ENCODE assay signal across 8 cellular contexts in the genomic region with DNA sequence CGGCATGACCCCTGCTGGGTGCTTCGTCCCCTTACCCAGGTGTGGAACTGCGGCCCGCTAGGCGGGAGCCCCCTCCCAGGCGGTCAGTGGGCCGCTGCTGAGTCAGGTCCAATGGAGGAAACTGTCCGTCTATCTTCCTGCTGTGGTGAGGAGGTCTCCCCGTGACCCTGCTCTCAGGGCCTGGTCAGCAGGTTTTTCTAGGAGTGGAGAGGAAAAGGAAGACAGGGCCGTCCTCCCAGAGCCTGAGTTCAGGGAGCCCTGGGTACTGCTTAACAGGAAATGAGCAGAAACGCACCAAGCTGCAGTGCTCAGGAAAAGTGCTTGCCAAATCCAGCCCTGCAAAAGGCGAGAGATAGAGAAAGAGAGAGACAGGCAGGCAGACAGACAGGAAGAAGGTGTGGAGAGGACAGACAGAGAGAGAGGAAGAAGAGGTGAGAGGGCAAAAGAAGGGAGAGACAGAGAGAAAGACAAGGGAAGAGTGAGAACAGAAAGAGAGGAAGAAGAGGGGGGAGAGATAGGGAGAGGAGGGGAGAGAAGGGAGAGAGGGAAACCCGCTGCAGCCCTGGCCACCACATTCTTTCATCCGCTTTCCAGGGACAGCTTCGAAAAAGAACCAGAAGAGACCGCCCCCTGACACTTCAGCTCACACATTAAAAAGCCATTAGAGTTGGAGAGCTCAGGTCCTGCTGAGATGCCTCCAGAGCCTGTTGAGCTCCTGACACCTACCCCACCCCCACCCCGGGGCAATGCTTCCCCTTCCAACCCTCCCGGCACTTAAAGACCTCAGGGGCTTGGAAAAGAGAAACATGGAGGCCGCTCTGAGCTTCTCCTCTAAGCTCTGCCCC. TPM values are rescaled to one million over a fixed set of nuclear protein-coding genes. Genes with fewer than 3 reads are reported as not detected.
DNase-seq lines count a peak whose midpoint lies in the region; ATAC-seq and TF ChIP-seq lines count a peak whose summit lies in the region.

No MANE protein-coding gene starts in this region.

- H3F3A ChIP-seq in PC-9 (ENCODE audit: insufficient read depth, low read depth) (peaks cover 15% of the 10 kb centered on the region; the same call in 1 of the 2 replicates), MM.1S (ENCODE audit: insufficient read depth, low read length) (no peaks in the 10 kb centered on the region)

- H3K36me3 ChIP-seq in effector memory CD4-positive, alpha-beta T cell (ENCODE audit: control insufficient read depth, insufficient read depth, low read length): peaks cover 21% of the 10 kb centered on the region
- H3K36me3 ChIP-seq in PC-9 (ENCODE audit: low read depth): no peaks in the 10 kb centered on the region
- H3K36me3 ChIP-seq in MM.1S (replicated peaks; ENCODE audit: insufficient read depth, low read length): no peaks in the 10 kb centered on the region

- H4K20me1 ChIP-seq in PC-9 (ENCODE audit: insufficient read depth) (peaks cover 16% of the 10 kb centered on the region), MM.1S (ENCODE audit: insufficient read depth, low read length) (peaks cover 25% of the 10 kb centered on the region)

- H3K9me3 ChIP-seq in AG04450 (ENCODE audit: control insufficient read depth, insufficient read depth, low read length): no peaks in the 10 kb centered on the region; the same call in 1 of the 2 replicates
- no peaks in the 10 kb centered on the region for H3K9me3 ChIP-seq in effector memory CD4-positive, alpha-beta T cell (ENCODE audit: control insufficient read depth, low read length)
- no peaks in the 10 kb centered on the region for H3K9me3 ChIP-seq in PC-9 (ENCODE audit: insufficient read depth, low read depth)
- H3K9me3 ChIP-seq in MM.1S (replicated peaks; ENCODE audit: insufficient read depth, low read length): no peaks in the 10 kb centered on the region

- H3K9me2 ChIP-seq in PC-9 (ENCODE audit: insufficient read depth) (no peaks in the 10 kb centered on the region), MM.1S (replicated peaks; ENCODE audit: insufficient read depth, low read length) (no peaks in the 10 kb centered on the region)

- DNase-seq in AG04450 (ENCODE audit: low read depth, low spot score) (no peak), NCI-H345 (lab: John Stamatoyannopoulos, UW) (peak; percentile 7), myocyte (ENCODE audit: low read depth) (peak; percentile 64), SHP77 treated with DMSO at 0.1 percent for 48 hours (lab: John Stamatoyannopoulos, UW) (no peak), PC-9 (no peak), MM.1S (no peak)
- DNase-seq in effector memory CD4-positive, alpha-beta T cell: no peak

- no peak overlapping the region for H3K4me2 ChIP-seq in PC-9
- H3K4me2 ChIP-seq in MM.1S (ENCODE audit: low read depth, low read length): no peak overlapping the region

- H3K27ac ChIP-seq in AG04450 (ENCODE audit: low read depth, low read length) (peak overlapping the region; percentile 75), PC-9 (no peak overlapping the region), MM.1S (ENCODE audit: low read length) (no peak overlapping the region)
- peak overlapping the region; percentile 28 for H3K27ac ChIP-seq in effector memory CD4-positive, alpha-beta T cell (ENCODE audit: insufficient read depth, low read length, poor library complexity, severe bottlenecking)

- no peak overlapping the region for H3K9ac ChIP-seq in MM.1S (ENCODE audit: low read length)

- TF ChIP-seq CTCF in AG04450 (IDR thresholded peaks at IDR 0.05; ENCODE audit: low read depth, low read length) (no peak), PC-9 (conservative IDR thresholded peaks at IDR 0.05) (no peak), MM.1S (IDR thresholded peaks at IDR 0.05; ENCODE audit: low read length) (no peak)

- ATAC-seq in HG02981 (IDR thresholded peaks at IDR 0.05; ENCODE audit: unreplicated experiment): no peak

- CTCF ChIA-PET in AG04450 (lab: Charles Lee) (interaction anchor here (0.7 to 1.8 kb wide), 7 partner anchors 10 to 122 kb away, joined by 4 to 10 read pairs (median 5); a partner anchor contains a TSS), PC-9 (lab: Charles Lee) (no interaction called here)

- H3K4me3 ChIP-seq in AG04450 (ENCODE audit: low read depth, low read length): peak overlapping the region; percentile 25
- H3K4me3 ChIP-seq in effector memory CD4-positive, alpha-beta T cell (ENCODE audit: insufficient read depth, low read depth, low read length, poor library complexity, severe bottlenecking): no peak overlapping the region
- H3K4me3 ChIP-seq in PC-9: no peak overlapping the region
- no peak overlapping the region for H3K4me3 ChIP-seq in MM.1S (ENCODE audit: low read length)

- intact Hi-C loops in PC-9 (cut with micrococcal nuclease; ENCODE audit: unreplicated experiment): no loop called here

- H3K79me2 ChIP-seq in PC-9 (ENCODE audit: low read depth) (peaks cover 20% of the 10 kb centered on the region), MM.1S (ENCODE audit: low read length) (peaks cover 98% of the 10 kb centered on the region)

- no peaks in the 10 kb centered on the region for H3K27me3 ChIP-seq in AG04450 (ENCODE audit: control insufficient read depth, insufficient read depth, low read length)
- H3K27me3 ChIP-seq in effector memory CD4-positive, alpha-beta T cell (replicated peaks; ENCODE audit: control insufficient read depth, insufficient read depth, low read length, poor library complexity, severe bottlenecking): no peaks in the 10 kb centered on the region
- no peaks in the 10 kb centered on the region for H3K27me3 ChIP-seq in PC-9 (ENCODE audit: insufficient read depth, low read depth)
- no peaks in the 10 kb centered on the region for H3K27me3 ChIP-seq in MM.1S (replicated peaks; ENCODE audit: insufficient read depth, low read length)

- H3K4me1 ChIP-seq in effector memory CD4-positive, alpha-beta T cell (ENCODE audit: control insufficient read depth, insufficient read depth, low read length, poor library complexity, severe bottlenecking): peaks cover 16% of the 10 kb centered on the region
- H3K4me1 ChIP-seq in PC-9 (replicated peaks; ENCODE audit: insufficient read depth) (peaks cover 16% of the 10 kb centered on the region), MM.1S (ENCODE audit: low read length) (peaks cover 12% of the 10 kb centered on the region)

- H2AFZ ChIP-seq in PC-9 (no peak overlapping the region), MM.1S (ENCODE audit: low read length) (no peak overlapping the region)

- POLR2A ChIA-PET in AG04450 (lab: Yijun Ruan, JAX) (interaction anchor here (0.7 to 1.2 kb wide), 4 partner anchors 9 to 65 kb away, joined by 3 to 4 read pairs (median 4); no protein-coding TSS in a partner anchor), PC-9 (lab: Charles Lee; ENCODE audit: unreplicated experiment) (interaction anchor here (0.5 kb wide), 1 partner anchor 89 kb away, joined by 3 read pairs; no protein-coding TSS in a partner anchor)

- BruUV-seq in PC-9 (replicated peaks; lab: Mats Ljungman, UMichigan): no TSS peak

RNA-seq across cellular contexts. Expression of a gene that starts 10.1 kb away (rescaled TPM):
- 40.2 and 57.9 TPM in 2 replicates for polyA plus RNA-seq in AG04450 (2011; rRNA removed)
- 34.1 and 38.5 TPM in 2 replicates for polyA minus RNA-seq in AG04450 (2011; rRNA and poly(A)+ RNA removed)
- 179 and 258 TPM in 2 replicates for total RNA-seq in myocyte
- 164 TPM for polyA plus RNA-seq in myocyte (2012)
- total RNA-seq in PC-9 (2021): 45.8 and 49.2 TPM in 2 replicates

RNA-seq across cellular contexts. Expression of a gene that starts 12.2 kb away (rescaled TPM):
- 5.0 and 6.0 TPM in 2 replicates for polyA plus RNA-seq in AG04450 (2011; rRNA removed)
- polyA minus RNA-seq in AG04450 (2011; rRNA and poly(A)+ RNA removed): 5.1 and 6.6 TPM in 2 replicates
- total RNA-seq in myocyte (3.1 TPM in 2 replicates), PC-9 (2021) (24.3 and 30.0 TPM in 2 replicates)
- polyA plus RNA-seq in myocyte (2012): 3.3 TPM

RNA-seq across cellular contexts. Expression of a gene that starts 46.9 kb away (rescaled TPM):
- 5.1 and 6.5 TPM in 2 replicates for polyA plus RNA-seq in AG04450 (2011; rRNA removed)
- polyA minus RNA-seq in AG04450 (2011; rRNA and poly(A)+ RNA removed): 6.7 TPM in 2 replicates
- total RNA-seq in myocyte (2.2 and 2.7 TPM in 2 replicates), PC-9 (2021) (12.6 and 19.1 TPM in 2 replicates)
- 12.6 TPM for polyA plus RNA-seq in myocyte (2012)

RNA-seq across cellular contexts. Expression of a gene that starts 51.6 kb away (rescaled TPM):
- 5.3 and 7.4 TPM in 2 replicates for polyA plus RNA-seq in AG04450 (2011; rRNA removed)
- 5.3 and 7.5 TPM in 2 replicates for polyA minus RNA-seq in AG04450 (2011; rRNA and poly(A)+ RNA removed)
- total RNA-seq in myocyte (3.1 and 4.5 TPM in 2 replicates), PC-9 (2021) (26.9 and 29.8 TPM in 2 replicates)
- polyA plus RNA-seq in myocyte (2012): 3.7 TPM

Comparison
In these comparisons a context has a peak if more than half of its experiments do, and no peak if none do; other contexts are left out.
1. DNase-seq: peak in NCI-H345 (single experiment) and myocyte (single experiment); none in AG04450 (single experiment), effector memory CD4-positive, alpha-beta T cell (0 of 3), SHP77 treated with DMSO at 0.1 percent for 48 hours (single experiment), PC-9 (0 of 2) and MM.1S (single experiment).
2. H3K27ac ChIP-seq: peak in AG04450 (single experiment) and effector memory CD4-positive, alpha-beta T cell (single experiment); none in PC-9 (single experiment) and MM.1S (single experiment).